ENCODE assay signal across 15 cellular contexts in genomic region chr5:34511915-34512314, GRCh38.
A peak's percentile ranks its signal among the peaks of the same experiment; 100 is the strongest.
DNase-seq lines count a peak whose midpoint lies in the region; ATAC-seq and TF ChIP-seq lines count a peak whose summit lies in the region.
"Had no signal": no experiment of that assay in that cellular context is flagged by ENCODE, and none has a peak within 500 bp of the region (broad histone marks: within the 10 kb centered on the region; RNA-seq: fewer than 3 reads in every experiment).

No MANE protein-coding gene starts in this region.

- peak overlapping the region; percentile 43 for H2AFZ ChIP-seq in GM23248

- intact Hi-C loops in prostate gland (cut with DNase I) = no loop called here

- no peaks in the 10 kb centered on the region for H3K4me1 ChIP-seq in GM23248 (ENCODE audit: insufficient read depth)
- peaks cover 6% of the 10 kb centered on the region for H3K4me1 ChIP-seq in prostate gland (replicated peaks)

- H3K4me1 Mint-ChIP-seq in chondrocyte (ENCODE audit: low read depth) = peaks cover 48% of the 10 kb centered on the region
- H3K4me1 Mint-ChIP-seq: B cell; stimulated activated effector memory CD8-positive, alpha-beta T cell treated with anti-CD3 and anti-CD28 coated beads, Interleukin-12 subunit alpha, Interleukin-12 subunit beta, amount 100 ng/mL, for 72 hours; T-cell had no signal

- no peaks in the 10 kb centered on the region for H3K36me3 Mint-ChIP-seq in chondrocyte (ENCODE audit: low read depth)
- H3K36me3 Mint-ChIP-seq: stimulated activated effector memory CD8-positive, alpha-beta T cell treated with anti-CD3 and anti-CD28 coated beads, Interleukin-12 subunit alpha, Interleukin-12 subunit beta, amount 100 ng/mL, for 72 hours; T-cell had no signal

- DNase-seq in GM23248 (no peak), chondrocyte (ENCODE audit: low spot score) (no peak), iPS-NIHi7 (ENCODE audit: extremely low spot score) (peak; percentile 45), prostate gland (ENCODE audit: low spot score) (peak; percentile 54), SHP77 (lab: John Stamatoyannopoulos, UW) (no peak), cortex of kidney (lab: John Stamatoyannopoulos, UW) (no peak)
- DNase-seq in activated CD8-positive, alpha-beta memory T cell treated with anti-CD3 and anti-CD28 coated beads, Interleukin-2, amount 50 U/mL, for 48 hours = no peak
- DNase-seq: activated CD4-positive, alpha-beta T cell treated with anti-CD3 and anti-CD28 coated beads, Interleukin-2, amount 50 U/mL, for 1 hour; activated naive CD4-positive, alpha-beta T cell treated with anti-CD3 and anti-CD28 coated beads for 36 hours; NCI-H1048; NCI-H82; T-cell had no signal

- no peaks in the 10 kb centered on the region for H3K27me3 ChIP-seq in GM23248 (replicated peaks; ENCODE audit: insufficient read depth)
- H3K27me3 ChIP-seq in prostate gland (replicated peaks; ENCODE audit: insufficient read depth) = no peaks in the 10 kb centered on the region

- peak overlapping the region; percentile 79 for H3K27ac Mint-ChIP-seq in chondrocyte (ENCODE audit: unreplicated experiment)
- H3K27ac Mint-ChIP-seq: activated naive CD4-positive, alpha-beta T cell treated with anti-CD3 and anti-CD28 coated beads for 36 hours; B cell; stimulated activated effector memory CD8-positive, alpha-beta T cell treated with anti-CD3 and anti-CD28 coated beads, Interleukin-12 subunit alpha, Interleukin-12 subunit beta, amount 100 ng/mL, for 72 hours; T-cell had no signal

- H3K4me3 Mint-ChIP-seq in chondrocyte (ENCODE audit: unreplicated experiment) = no peak overlapping the region
- H3K4me3 Mint-ChIP-seq: activated naive CD4-positive, alpha-beta T cell treated with anti-CD3 and anti-CD28 coated beads for 36 hours; B cell; stimulated activated effector memory CD8-positive, alpha-beta T cell treated with anti-CD3 and anti-CD28 coated beads, Interleukin-12 subunit alpha, Interleukin-12 subunit beta, amount 100 ng/mL, for 72 hours; T-cell had no signal

- H3K4me3 ChIP-seq in GM23248 (no peak overlapping the region), prostate gland (no peak overlapping the region)

- no peak for ATAC-seq in GM18870 (IDR thresholded peaks at IDR 0.05; ENCODE audit: unreplicated experiment)
- ATAC-seq: stimulated activated effector memory CD8-positive, alpha-beta T cell treated with anti-CD3 and anti-CD28 coated beads, Interleukin-12 subunit alpha, Interleukin-12 subunit beta, amount 100 ng/mL, for 72 hours; T-cell had no signal

- no peaks in the 10 kb centered on the region for H3K27me3 Mint-ChIP-seq in chondrocyte (ENCODE audit: low read depth)

- no peaks in the 10 kb centered on the region for H3K9me3 ChIP-seq in GM23248 (ENCODE audit: low read depth)
- H3K9me3 ChIP-seq in prostate gland = no peaks in the 10 kb centered on the region

- WGBS in GM23248 (ENCODE audit: low coverage in 1 of 2, low lambda C conversion rate in 2 of 2, missing lambda C conversion rate in 2 of 2), 2 experiments = 39 to 46% methylated on average over 2 of the region's 2 CpGs
- 22% methylated on average over 2 of the region's 2 CpGs for WGBS in prostate gland

- TF ChIP-seq CTCF in chondrocyte (IDR thresholded peaks at IDR 0.05) = no peak
- no peak for TF ChIP-seq CTCF in prostate gland (IDR thresholded peaks at IDR 0.05)

- no peak overlapping the region for H3K9ac ChIP-seq in GM23248

- TF ChIP-seq POLR2A in prostate gland (IDR thresholded peaks at IDR 0.05) = no peak

- H3K9me2 ChIP-seq in GM23248 (ENCODE audit: insufficient read depth) = no peaks in the 10 kb centered on the region

- H4K20me1 ChIP-seq in GM23248 (ENCODE audit: insufficient read depth) = no peaks in the 10 kb centered on the region

- H3K79me2 ChIP-seq in GM23248 (ENCODE audit: insufficient read depth) = no peaks in the 10 kb centered on the region

- no peaks in the 10 kb centered on the region for H3F3A ChIP-seq in GM23248 (ENCODE audit: insufficient read depth)

- in situ Hi-C loops in GM23248 (cut with MboI) = no loop called here

- H3K27ac ChIP-seq in GM23248 (no peak overlapping the region), prostate gland (peak overlapping the region; percentile 65 to 77)

- H3K9me3 Mint-ChIP-seq in chondrocyte (ENCODE audit: low read depth) = peaks cover 3% of the 10 kb centered on the region
- H3K9me3 Mint-ChIP-seq: activated naive CD4-positive, alpha-beta T cell treated with anti-CD3 and anti-CD28 coated beads for 36 hours; stimulated activated effector memory CD8-positive, alpha-beta T cell treated with anti-CD3 and anti-CD28 coated beads, Interleukin-12 subunit alpha, Interleukin-12 subunit beta, amount 100 ng/mL, for 72 hours; T-cell had no signal

- H3K4me2 ChIP-seq in GM23248 (ENCODE audit: unreplicated experiment) = no peak overlapping the region

- no peaks in the 10 kb centered on the region for H3K36me3 ChIP-seq in GM23248 (ENCODE audit: low read depth)
- H3K36me3 ChIP-seq in prostate gland = no peaks in the 10 kb centered on the region

Comparison
In these comparisons a context has a peak if more than half of its experiments do, and no peak if none do; other contexts are left out.
1. DNase-seq: peak in iPS-NIHi7 (single experiment) and prostate gland (single experiment); none in GM23248 (single experiment), chondrocyte (single experiment), activated CD8-positive, alpha-beta memory T cell treated with anti-CD3 and anti-CD28 coated beads, Interleukin-2, amount 50 U/mL, for 48 hours (single experiment), SHP77 (0 of 2) and cortex of kidney (single experiment).